1 cellular context compared by ENCODE assay signal in the genomic region with DNA sequence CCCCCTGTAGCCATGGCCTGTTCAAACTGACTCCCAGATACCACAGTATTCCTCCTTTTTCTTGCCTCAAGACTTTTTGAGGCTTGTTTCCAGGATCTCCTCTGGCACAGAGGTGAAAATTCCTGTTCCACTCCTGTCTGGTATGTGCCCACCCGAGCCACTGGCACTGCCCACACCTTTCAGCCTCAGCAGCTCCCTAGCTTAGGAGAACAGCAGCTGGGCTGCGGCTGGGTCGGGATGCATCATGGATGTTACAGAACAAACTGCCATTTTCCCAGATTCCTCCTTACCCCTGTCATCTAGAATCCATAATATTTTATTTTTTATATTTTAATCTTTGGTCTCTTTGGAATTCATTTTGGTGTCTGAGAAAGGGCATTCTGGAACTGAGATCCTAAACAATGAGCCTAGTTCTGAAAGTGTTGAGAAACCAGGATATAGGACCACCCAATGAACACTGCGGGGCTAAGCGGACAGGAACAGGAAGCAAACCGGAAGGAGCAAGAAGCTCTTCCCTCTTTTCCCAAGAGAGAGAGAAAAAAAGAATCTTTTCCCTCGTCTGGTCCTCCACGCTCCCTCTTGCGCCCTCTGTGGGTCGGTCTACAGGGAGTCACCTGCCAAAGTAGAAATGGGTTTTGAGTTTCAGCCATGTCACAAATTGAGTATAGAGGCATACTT.
TF ChIP-seq lines count a peak whose summit lies in the region.

No MANE protein-coding gene starts in this region.

TF ChIP-seq in K562, 482 proteins besides CTCF, POLR2A, EP300 and RAD21 (continued from another document and continues in another):
- TF ChIP-seq, protein P1, sequence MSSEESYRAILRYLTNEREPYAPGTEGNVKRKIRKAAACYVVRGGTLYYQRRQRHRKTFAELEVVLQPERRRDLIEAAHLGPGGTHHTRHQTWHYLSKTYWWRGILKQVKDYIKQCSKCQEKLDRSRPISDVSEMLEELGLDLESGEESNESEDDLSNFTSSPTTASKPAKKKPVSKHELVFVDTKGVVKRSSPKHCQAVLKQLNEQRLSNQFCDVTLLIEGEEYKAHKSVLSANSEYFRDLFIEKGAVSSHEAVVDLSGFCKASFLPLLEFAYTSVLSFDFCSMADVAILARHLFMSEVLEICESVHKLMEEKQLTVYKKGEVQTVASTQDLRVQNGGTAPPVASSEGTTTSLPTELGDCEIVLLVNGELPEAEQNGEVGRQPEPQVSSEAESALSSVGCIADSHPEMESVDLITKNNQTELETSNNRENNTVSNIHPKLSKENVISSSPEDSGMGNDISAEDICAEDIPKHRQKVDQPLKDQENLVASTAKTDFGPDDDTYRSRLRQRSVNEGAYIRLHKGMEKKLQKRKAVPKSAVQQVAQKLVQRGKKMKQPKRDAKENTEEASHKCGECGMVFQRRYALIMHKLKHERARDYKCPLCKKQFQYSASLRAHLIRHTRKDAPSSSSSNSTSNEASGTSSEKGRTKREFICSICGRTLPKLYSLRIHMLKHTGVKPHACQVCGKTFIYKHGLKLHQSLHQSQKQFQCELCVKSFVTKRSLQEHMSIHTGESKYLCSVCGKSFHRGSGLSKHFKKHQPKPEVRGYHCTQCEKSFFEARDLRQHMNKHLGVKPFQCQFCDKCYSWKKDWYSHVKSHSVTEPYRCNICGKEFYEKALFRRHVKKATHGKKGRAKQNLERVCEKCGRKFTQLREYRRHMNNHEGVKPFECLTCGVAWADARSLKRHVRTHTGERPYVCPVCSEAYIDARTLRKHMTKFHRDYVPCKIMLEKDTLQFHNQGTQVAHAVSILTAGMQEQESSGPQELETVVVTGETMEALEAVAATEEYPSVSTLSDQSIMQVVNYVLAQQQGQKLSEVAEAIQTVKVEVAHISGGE (CRISPR knock-in tag; IDR thresholded peaks at IDR 0.05), result 0 out of 6 replicates have a peak, but pooled peaks of 1 of the 3 experiments have one; percentile 26
- TF ChIP-seq JUND (IDR thresholded peaks at IDR 0.05; ENCODE audit: borderline replicate concordance, low read depth, low read length) (peak; percentile 22; the same call in 1 of the 2 replicates), JUND (tag; IDR thresholded peaks at IDR 0.05; ENCODE audit: borderline replicate concordance, low read depth, low read length) (no peak; the same call in 2 of the 3 replicates), IFI16 (CRISPR knock-in tag; IDR thresholded peaks at IDR 0.05) (no peak), PHF20 (IDR thresholded peaks at IDR 0.05; ENCODE audit: partially characterized antibody) (peak; percentile 62), ETV6 (IDR thresholded peaks at IDR 0.05; ENCODE audit: borderline replicate concordance in 1 of 2, low read depth in 2 of 2, low read length in 1 of 2) (peak; percentile 89 to 92), ETV6 (CRISPR knock-in tag; IDR thresholded peaks at IDR 0.05; ENCODE audit: borderline replicate concordance) (no peak), CC2D1A (IDR thresholded peaks at IDR 0.05) (peak; percentile 65; the same call in 1 of the 2 replicates), TAF9B (IDR thresholded peaks at IDR 0.05; ENCODE audit: partially characterized antibody) (no peak), ZNF507 (tag; conservative IDR thresholded peaks at IDR 0.05) (no peak), ZEB2 (IDR thresholded peaks at IDR 0.05) (no peak), ELF1 (tag; IDR thresholded peaks at IDR 0.05) (peak; percentile 86), ZNF239 (CRISPR knock-in tag; IDR thresholded peaks at IDR 0.05) (no peak), ZNF780A (CRISPR knock-in tag; IDR thresholded peaks at IDR 0.05) (no peak), L3MBTL2 (IDR thresholded peaks at IDR 0.05) (0 out of 2 replicates have a peak, but pooled peaks have one; percentile 51), SMAD2 (IDR thresholded peaks at IDR 0.05; ENCODE audit: low read depth, low read length) (no peak), NCOA4 (IDR thresholded peaks at IDR 0.05; ENCODE audit: partially characterized antibody) (no peak), ZKSCAN1 (IDR thresholded peaks at IDR 0.05; ENCODE audit: low read depth, low read length) (no peak), KAT8 (IDR thresholded peaks at IDR 0.05; ENCODE audit: low read depth) (no peak), TOE1 (IDR thresholded peaks at IDR 0.05; ENCODE audit: borderline replicate concordance) (0 out of 2 replicates have a peak, but pooled peaks have one; percentile 35), TOE1 (CRISPR knock-in tag; IDR thresholded peaks at IDR 0.05; ENCODE audit: borderline replicate concordance, low read depth) (no peak), NCOA6 (IDR thresholded peaks at IDR 0.05) (no peak), HMG20B (CRISPR knock-in tag; IDR thresholded peaks at IDR 0.05) (no peak), MCM7 (IDR thresholded peaks at IDR 0.05) (no peak), NUFIP1 (IDR thresholded peaks at IDR 0.05; ENCODE audit: partially characterized antibody) (no peak), CBFA2T3 (IDR thresholded peaks at IDR 0.05) (no peak), ATF7 (IDR thresholded peaks at IDR 0.05) (0 out of 2 replicates have a peak, but pooled peaks have one; percentile 16), ZNF699 (CRISPR knock-in tag; IDR thresholded peaks at IDR 0.05; ENCODE audit: insufficient replicate concordance) (no peak), WHSC1 (IDR thresholded peaks at IDR 0.05; ENCODE audit: low read length) (no peak), BMI1 (IDR thresholded peaks at IDR 0.05; ENCODE audit: low read length) (no peak), LEF1 (IDR thresholded peaks at IDR 0.05) (peak; percentile 24; the same call in 1 of the 2 replicates), POU5F1 (IDR thresholded peaks at IDR 0.05; ENCODE audit: borderline replicate concordance, low read depth, low read length, partially characterized antibody) (no peak), GABPA (tag; conservative IDR thresholded peaks at IDR 0.05; ENCODE audit: low read depth) (peak; percentile 85), NFATC3 (IDR thresholded peaks at IDR 0.05) (no peak), ZNF778 (CRISPR knock-in tag; IDR thresholded peaks at IDR 0.05) (no peak), SMARCA4 (IDR thresholded peaks at IDR 0.05) (peak; percentile 36; the same call in 1 of the 2 replicates), HDGF (IDR thresholded peaks at IDR 0.05) (no peak), MAFF (IDR thresholded peaks at IDR 0.05; ENCODE audit: low read length) (no peak), MTA3 (IDR thresholded peaks at IDR 0.05; ENCODE audit: borderline replicate concordance) (0 out of 2 replicates have a peak, but pooled peaks have one; percentile 29)
- TF ChIP-seq, protein P2, sequence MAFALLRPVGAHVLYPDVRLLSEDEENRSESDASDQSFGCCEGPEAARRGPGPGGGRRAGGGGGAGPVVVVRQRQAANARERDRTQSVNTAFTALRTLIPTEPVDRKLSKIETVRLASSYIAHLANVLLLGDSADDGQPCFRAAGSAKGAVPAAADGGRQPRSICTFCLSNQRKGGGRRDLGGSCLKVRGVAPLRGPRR (CRISPR knock-in tag; IDR thresholded peaks at IDR 0.05), result no peak
- TF ChIP-seq, protein P3, sequence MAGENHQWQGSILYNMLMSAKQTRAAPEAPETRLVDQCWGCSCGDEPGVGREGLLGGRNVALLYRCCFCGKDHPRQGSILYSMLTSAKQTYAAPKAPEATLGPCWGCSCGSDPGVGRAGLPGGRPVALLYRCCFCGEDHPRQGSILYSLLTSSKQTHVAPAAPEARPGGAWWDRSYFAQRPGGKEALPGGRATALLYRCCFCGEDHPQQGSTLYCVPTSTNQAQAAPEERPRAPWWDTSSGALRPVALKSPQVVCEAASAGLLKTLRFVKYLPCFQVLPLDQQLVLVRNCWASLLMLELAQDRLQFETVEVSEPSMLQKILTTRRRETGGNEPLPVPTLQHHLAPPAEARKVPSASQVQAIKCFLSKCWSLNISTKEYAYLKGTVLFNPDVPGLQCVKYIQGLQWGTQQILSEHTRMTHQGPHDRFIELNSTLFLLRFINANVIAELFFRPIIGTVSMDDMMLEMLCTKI (IDR thresholded peaks at IDR 0.05; ENCODE audit: partially characterized antibody), result no peak
- TF ChIP-seq, protein P4, sequence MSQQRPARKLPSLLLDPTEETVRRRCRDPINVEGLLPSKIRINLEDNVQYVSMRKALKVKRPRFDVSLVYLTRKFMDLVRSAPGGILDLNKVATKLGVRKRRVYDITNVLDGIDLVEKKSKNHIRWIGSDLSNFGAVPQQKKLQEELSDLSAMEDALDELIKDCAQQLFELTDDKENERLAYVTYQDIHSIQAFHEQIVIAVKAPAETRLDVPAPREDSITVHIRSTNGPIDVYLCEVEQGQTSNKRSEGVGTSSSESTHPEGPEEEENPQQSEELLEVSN (IDR thresholded peaks at IDR 0.05; ENCODE audit: borderline replicate concordance in 1 of 2, extremely low read depth in 1 of 2, insufficient read depth in 1 of 2, insufficient read length in 1 of 2, low read depth in 1 of 2, low read length in 1 of 2, poor library complexity in 1 of 2, severe bottlenecking in 1 of 2), result peak in 1 of 2 experiments; percentile 35
- TF ChIP-seq, protein P5, sequence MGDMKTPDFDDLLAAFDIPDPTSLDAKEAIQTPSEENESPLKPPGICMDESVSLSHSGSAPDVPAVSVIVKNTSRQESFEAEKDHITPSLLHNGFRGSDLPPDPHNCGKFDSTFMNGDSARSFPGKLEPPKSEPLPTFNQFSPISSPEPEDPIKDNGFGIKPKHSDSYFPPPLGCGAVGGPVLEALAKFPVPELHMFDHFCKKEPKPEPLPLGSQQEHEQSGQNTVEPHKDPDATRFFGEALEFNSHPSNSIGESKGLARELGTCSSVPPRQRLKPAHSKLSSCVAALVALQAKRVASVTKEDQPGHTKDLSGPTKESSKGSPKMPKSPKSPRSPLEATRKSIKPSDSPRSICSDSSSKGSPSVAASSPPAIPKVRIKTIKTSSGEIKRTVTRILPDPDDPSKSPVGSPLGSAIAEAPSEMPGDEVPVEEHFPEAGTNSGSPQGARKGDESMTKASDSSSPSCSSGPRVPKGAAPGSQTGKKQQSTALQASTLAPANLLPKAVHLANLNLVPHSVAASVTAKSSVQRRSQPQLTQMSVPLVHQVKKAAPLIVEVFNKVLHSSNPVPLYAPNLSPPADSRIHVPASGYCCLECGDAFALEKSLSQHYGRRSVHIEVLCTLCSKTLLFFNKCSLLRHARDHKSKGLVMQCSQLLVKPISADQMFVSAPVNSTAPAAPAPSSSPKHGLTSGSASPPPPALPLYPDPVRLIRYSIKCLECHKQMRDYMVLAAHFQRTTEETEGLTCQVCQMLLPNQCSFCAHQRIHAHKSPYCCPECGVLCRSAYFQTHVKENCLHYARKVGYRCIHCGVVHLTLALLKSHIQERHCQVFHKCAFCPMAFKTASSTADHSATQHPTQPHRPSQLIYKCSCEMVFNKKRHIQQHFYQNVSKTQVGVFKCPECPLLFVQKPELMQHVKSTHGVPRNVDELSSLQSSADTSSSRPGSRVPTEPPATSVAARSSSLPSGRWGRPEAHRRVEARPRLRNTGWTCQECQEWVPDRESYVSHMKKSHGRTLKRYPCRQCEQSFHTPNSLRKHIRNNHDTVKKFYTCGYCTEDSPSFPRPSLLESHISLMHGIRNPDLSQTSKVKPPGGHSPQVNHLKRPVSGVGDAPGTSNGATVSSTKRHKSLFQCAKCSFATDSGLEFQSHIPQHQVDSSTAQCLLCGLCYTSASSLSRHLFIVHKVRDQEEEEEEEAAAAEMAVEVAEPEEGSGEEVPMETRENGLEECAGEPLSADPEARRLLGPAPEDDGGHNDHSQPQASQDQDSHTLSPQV (IDR thresholded peaks at IDR 0.05), result peak; percentile 67
- TF ChIP-seq, protein P6, sequence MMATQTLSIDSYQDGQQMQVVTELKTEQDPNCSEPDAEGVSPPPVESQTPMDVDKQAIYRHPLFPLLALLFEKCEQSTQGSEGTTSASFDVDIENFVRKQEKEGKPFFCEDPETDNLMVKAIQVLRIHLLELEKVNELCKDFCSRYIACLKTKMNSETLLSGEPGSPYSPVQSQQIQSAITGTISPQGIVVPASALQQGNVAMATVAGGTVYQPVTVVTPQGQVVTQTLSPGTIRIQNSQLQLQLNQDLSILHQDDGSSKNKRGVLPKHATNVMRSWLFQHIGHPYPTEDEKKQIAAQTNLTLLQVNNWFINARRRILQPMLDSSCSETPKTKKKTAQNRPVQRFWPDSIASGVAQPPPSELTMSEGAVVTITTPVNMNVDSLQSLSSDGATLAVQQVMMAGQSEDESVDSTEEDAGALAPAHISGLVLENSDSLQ (IDR thresholded peaks at IDR 0.05), result peak; percentile 23; the same call in 1 of the 2 replicates
- TF ChIP-seq, protein P7, sequence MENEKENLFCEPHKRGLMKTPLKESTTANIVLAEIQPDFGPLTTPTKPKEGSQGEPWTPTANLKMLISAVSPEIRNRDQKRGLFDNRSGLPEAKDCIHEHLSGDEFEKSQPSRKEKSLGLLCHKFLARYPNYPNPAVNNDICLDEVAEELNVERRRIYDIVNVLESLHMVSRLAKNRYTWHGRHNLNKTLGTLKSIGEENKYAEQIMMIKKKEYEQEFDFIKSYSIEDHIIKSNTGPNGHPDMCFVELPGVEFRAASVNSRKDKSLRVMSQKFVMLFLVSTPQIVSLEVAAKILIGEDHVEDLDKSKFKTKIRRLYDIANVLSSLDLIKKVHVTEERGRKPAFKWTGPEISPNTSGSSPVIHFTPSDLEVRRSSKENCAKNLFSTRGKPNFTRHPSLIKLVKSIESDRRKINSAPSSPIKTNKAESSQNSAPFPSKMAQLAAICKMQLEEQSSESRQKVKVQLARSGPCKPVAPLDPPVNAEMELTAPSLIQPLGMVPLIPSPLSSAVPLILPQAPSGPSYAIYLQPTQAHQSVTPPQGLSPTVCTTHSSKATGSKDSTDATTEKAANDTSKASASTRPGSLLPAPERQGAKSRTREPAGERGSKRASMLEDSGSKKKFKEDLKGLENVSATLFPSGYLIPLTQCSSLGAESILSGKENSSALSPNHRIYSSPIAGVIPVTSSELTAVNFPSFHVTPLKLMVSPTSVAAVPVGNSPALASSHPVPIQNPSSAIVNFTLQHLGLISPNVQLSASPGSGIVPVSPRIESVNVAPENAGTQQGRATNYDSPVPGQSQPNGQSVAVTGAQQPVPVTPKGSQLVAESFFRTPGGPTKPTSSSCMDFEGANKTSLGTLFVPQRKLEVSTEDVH (IDR thresholded peaks at IDR 0.05; ENCODE audit: low read depth, partially characterized antibody), result peak; percentile 69
- TF ChIP-seq, protein P8, sequence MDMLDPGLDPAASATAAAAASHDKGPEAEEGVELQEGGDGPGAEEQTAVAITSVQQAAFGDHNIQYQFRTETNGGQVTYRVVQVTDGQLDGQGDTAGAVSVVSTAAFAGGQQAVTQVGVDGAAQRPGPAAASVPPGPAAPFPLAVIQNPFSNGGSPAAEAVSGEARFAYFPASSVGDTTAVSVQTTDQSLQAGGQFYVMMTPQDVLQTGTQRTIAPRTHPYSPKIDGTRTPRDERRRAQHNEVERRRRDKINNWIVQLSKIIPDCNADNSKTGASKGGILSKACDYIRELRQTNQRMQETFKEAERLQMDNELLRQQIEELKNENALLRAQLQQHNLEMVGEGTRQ (CRISPR knock-in tag; IDR thresholded peaks at IDR 0.05), result peak; percentile 10; the same call in 1 of the 2 replicates
- TF ChIP-seq, protein P9, sequence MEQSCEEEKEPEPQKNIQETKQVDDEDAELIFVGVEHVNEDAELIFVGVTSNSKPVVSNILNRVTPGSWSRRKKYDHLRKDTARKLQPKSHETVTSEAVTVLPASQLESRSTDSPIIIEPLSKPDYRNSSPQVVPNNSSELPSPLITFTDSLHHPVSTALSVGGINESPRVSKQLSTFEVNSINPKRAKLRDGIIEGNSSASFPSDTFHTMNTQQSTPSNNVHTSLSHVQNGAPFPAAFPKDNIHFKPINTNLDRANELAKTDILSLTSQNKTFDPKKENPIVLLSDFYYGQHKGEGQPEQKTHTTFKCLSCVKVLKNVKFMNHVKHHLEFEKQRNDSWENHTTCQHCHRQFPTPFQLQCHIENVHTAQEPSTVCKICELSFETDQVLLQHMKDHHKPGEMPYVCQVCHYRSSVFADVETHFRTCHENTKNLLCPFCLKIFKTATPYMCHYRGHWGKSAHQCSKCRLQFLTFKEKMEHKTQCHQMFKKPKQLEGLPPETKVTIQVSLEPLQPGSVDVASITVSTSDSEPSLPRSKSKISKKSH (CRISPR knock-in tag; IDR thresholded peaks at IDR 0.05), result no peak
